16 cellular contexts compared by ENCODE assay signal in genomic region chr1:67619080-67619479, GRCh38.
A peak's percentile ranks its signal among the peaks of the same experiment; 100 is the strongest.
DNase-seq lines count a peak whose midpoint lies in the region; ATAC-seq and TF ChIP-seq lines count a peak whose summit lies in the region.
"Had no signal": no experiment of that assay in that cellular context is flagged by ENCODE, and none has a peak within 500 bp of the region (broad histone marks: within the 10 kb centered on the region; RNA-seq: fewer than 3 reads in every experiment).

No MANE protein-coding gene starts in this region.

- H3K27ac ChIP-seq in foreskin keratinocyte (peak overlapping the region; percentile 51), prostate gland (peak overlapping the region; percentile 43 to 66), aorta (ENCODE audit: low read depth in 1 of 2, low read length in 2 of 2) (peak overlapping the region; percentile 73 to 94)

- H3K4me3 ChIP-seq in prostate gland, result no peak overlapping the region
- peak overlapping the region in 1 of 2 donors; percentile 26 for H3K4me3 ChIP-seq in aorta (ENCODE audit: low read length in 2 of 2)

- H3K4me1 ChIP-seq in foreskin keratinocyte (peaks cover 3% of the 10 kb centered on the region), prostate gland (replicated peaks) (no peaks in the 10 kb centered on the region), aorta (ENCODE audit: control insufficient read depth in 1 of 2, insufficient read depth in 2 of 2, low read length in 2 of 2) (peaks cover 0 to 12% of the 10 kb centered on the region in 2 donors)
- H3K4me1 ChIP-seq: Caco-2 had no signal

- no peak for TF ChIP-seq POLR2A in prostate gland (IDR thresholded peaks at IDR 0.05)

- DNase-seq in Right ventricle myocardium inferior (ENCODE audit: missing footprints), result no peak
- no peak for DNase-seq in cardiac septum (ENCODE audit: low spot score)
- no peak for DNase-seq in foreskin keratinocyte
- DNase-seq in prostate gland (ENCODE audit: low spot score), result no peak
- no peak for DNase-seq in aorta
- no peak for DNase-seq in Ammon's horn (ENCODE audit: low spot score)
- no peak for DNase-seq in activated CD4-positive, alpha-beta T cell treated with anti-CD3 and anti-CD28 coated beads, Interleukin-2, amount 50 U/mL, for 4 hours
- DNase-seq in stimulated activated CD4-positive, alpha-beta T cell treated with anti-CD3 and anti-CD28 coated beads, Interleukin-1b, Interleukin-23, amount 100 ng/mL, for 48 hours, result no peak
- DNase-seq: activated T-cell treated with anti-CD3 and anti-CD28 coated beads for 4 hours; Caco-2; GOT3; NCI-H1048; NCI-H524 treated with DMSO at 0.1 percent for 48 hours; SIG-M5; stimulated activated naive CD8-positive, alpha-beta T cell treated with anti-CD3 and anti-CD28 coated beads, Interleukin-15, amount 100 ng/mL, for 72 hours had no signal

- WGBS in prostate gland, result 31% methylated on average over 2 of the region's 2 CpGs
- WGBS in aorta, 2 donors, result 5 to 7% methylated on average over 2 of the region's 2 CpGs

- ATAC-seq in Right ventricle myocardium inferior, result peak; percentile 46
- no peak for ATAC-seq in foreskin keratinocyte
- peak; percentile 42 for ATAC-seq in aorta (ENCODE audit: low FRiP score)
- ATAC-seq: stimulated activated naive CD8-positive, alpha-beta T cell treated with anti-CD3 and anti-CD28 coated beads, Interleukin-15, amount 100 ng/mL, for 72 hours; WTC11 had no signal

- H3K27me3 ChIP-seq in foreskin keratinocyte (no peaks in the 10 kb centered on the region), prostate gland (replicated peaks; ENCODE audit: insufficient read depth) (no peaks in the 10 kb centered on the region), aorta (ENCODE audit: control insufficient read depth in 1 of 2, insufficient read depth in 2 of 2, low read length in 1 of 2) (no peaks in the 10 kb centered on the region)

- H3K9me3 ChIP-seq in prostate gland, result no peaks in the 10 kb centered on the region
- no peaks in the 10 kb centered on the region for H3K9me3 ChIP-seq in aorta (ENCODE audit: control insufficient read depth, low read length)
- H3K9me3 ChIP-seq: Caco-2 had no signal

- intact Hi-C loops in Right ventricle myocardium inferior (cut with DNase I) (no loop called here), cardiac septum (cut with DNase I) (no loop called here), prostate gland (cut with DNase I) (no loop called here), aorta (cut with DNase I) (loop anchor here in 1 of 2 donors (2.0 kb wide), 1 partner anchor 58 kb away; no protein-coding TSS in a partner anchor)

- H3K36me3 ChIP-seq in prostate gland (no peaks in the 10 kb centered on the region), aorta (ENCODE audit: control insufficient read depth in 1 of 2, insufficient read depth in 2 of 2, low read length in 1 of 2) (no peaks in the 10 kb centered on the region)

- TF ChIP-seq CTCF in foreskin keratinocyte (conservative IDR thresholded peaks at IDR 0.05) (no peak), prostate gland (IDR thresholded peaks at IDR 0.05) (no peak)
